Comparison of ENCODE assay signal across 12 cellular contexts in genomic region chr7:47232751-47233412, GRCh38.
DNase-seq lines count a peak whose midpoint lies in the region; ATAC-seq and TF ChIP-seq lines count a peak whose summit lies in the region.
"Had no signal": no experiment of that assay in that cellular context is flagged by ENCODE, and none has a peak within 500 bp of the region (broad histone marks: within the 10 kb centered on the region; RNA-seq: fewer than 3 reads in every experiment).

No MANE protein-coding gene starts in this region.

- ATAC-seq in HG02970 (IDR thresholded peaks at IDR 0.05; ENCODE audit: low FRiP score, unreplicated experiment) (no peak), HG02798 (IDR thresholded peaks at IDR 0.05; ENCODE audit: poor library complexity, unreplicated experiment) (no peak), GM19397 (IDR thresholded peaks at IDR 0.05; ENCODE audit: unreplicated experiment) (no peak)
- ATAC-seq: T-cell had no signal

- DNase-seq in A172 (ENCODE audit: low spot score) (peak; percentile 78), EL (peak; percentile 39), OCI-M1 (lab: John Stamatoyannopoulos, UW) (peak; percentile 29), fibroblast of peridontal ligament (ENCODE audit: extremely low read depth) (peak; percentile 40), BE2C (no peak)
- DNase-seq: activated CD4-positive, alpha-beta T cell treated with anti-CD3 and anti-CD28 coated beads for 1 hour; NCI-H345; substantia nigra; T-cell had no signal

- TF ChIP-seq CTCF in BE2C (IDR thresholded peaks at IDR 0.05; ENCODE audit: low read depth, low read length), result no peak

- no peaks in the 10 kb centered on the region for H3K9me3 ChIP-seq in BE2C

- H3K4me3 ChIP-seq in BE2C (ENCODE audit: low read depth, low read length), result no peak overlapping the region

- no peaks in the 10 kb centered on the region for H3K27me3 ChIP-seq in BE2C

- no peaks in the 10 kb centered on the region for H3K36me3 ChIP-seq in BE2C

- H3K4me1 ChIP-seq in BE2C, result no peaks in the 10 kb centered on the region
